7 cellular contexts compared by ENCODE assay signal in genomic region chr1:27300341-27301051, GRCh38. TPM values are rescaled to one million over a fixed set of nuclear protein-coding genes. Genes with fewer than 3 reads are reported as not detected.
A peak's percentile ranks its signal among the peaks of the same experiment; 100 is the strongest.
DNase-seq lines count a peak whose midpoint lies in the region; ATAC-seq and TF ChIP-seq lines count a peak whose summit lies in the region.

No MANE protein-coding gene starts in this region.

- peak overlapping the region; percentile 80 for H4K8ac ChIP-seq in trophoblast cell (ENCODE audit: low read depth, low read length)

- H4K91ac ChIP-seq in trophoblast cell (ENCODE audit: low read depth, low read length): peak overlapping the region; percentile 82

- no peak overlapping the region for H3K4me3 ChIP-seq in trophoblast cell (ENCODE audit: low read depth, low read length)
- H3K4me3 ChIP-seq in thyroid gland (replicated peaks in 1 of 3): no peak overlapping the region

- DNase-seq in GM13977 (ENCODE audit: low spot score) (peak; percentile 90), NCI-H1048 (lab: John Stamatoyannopoulos, UW) (peak; percentile 39), SKM-1 treated with dmso at 0.1 percent for 144 hours (lab: John Stamatoyannopoulos, UW; ENCODE audit: unreplicated experiment) (peak; percentile 80), glutamatergic neuron (peak; percentile 86), trophoblast cell (peak; percentile 76 to 86), thyroid gland (peak; percentile 77 to 80)
- DNase-seq in activated naive CD8-positive, alpha-beta T cell treated with anti-CD3 and anti-CD28 coated beads, Interleukin-2, amount 10 ng/mL, durations not matched to agents 7 days and 5 days: peak; percentile 83

- no peaks in the 10 kb centered on the region for H3K79me2 ChIP-seq in trophoblast cell (ENCODE audit: control insufficient read depth, insufficient read depth, low read length, poor library complexity)

- no peak overlapping the region for H3K18ac ChIP-seq in trophoblast cell (ENCODE audit: low read length)

- H3K27me3 Mint-ChIP-seq in activated naive CD8-positive, alpha-beta T cell treated with anti-CD3 and anti-CD28 coated beads, Interleukin-2, amount 10 ng/mL, durations not matched to agents 7 days and 5 days: no peaks in the 10 kb centered on the region
- peaks cover 7% of the 10 kb centered on the region for H3K27me3 Mint-ChIP-seq in glutamatergic neuron (ENCODE audit: unreplicated experiment)

- H3K36me3 ChIP-seq in trophoblast cell (ENCODE audit: control insufficient read depth in 1 of 2, insufficient read depth in 2 of 2, low read length in 2 of 2) (peaks cover 8 to 10% of the 10 kb centered on the region in 2 experiments), thyroid gland (peaks cover 32 to 41% of the 10 kb centered on the region in 2 donors)

- H3K4me1 ChIP-seq in trophoblast cell (ENCODE audit: control insufficient read depth in 1 of 2, insufficient read depth in 2 of 2, low read length in 2 of 2) (peaks cover 19 to 24% of the 10 kb centered on the region in 2 experiments), thyroid gland (peaks cover 0 to 22% of the 10 kb centered on the region in 2 donors)

- H3K9ac ChIP-seq in trophoblast cell (ENCODE audit: low read length): no peak overlapping the region

- WGBS in trophoblast cell (ENCODE audit: extremely low coverage, insufficient coverage, insufficient read length): no CpG with 5 or more reads among the region's 5 CpGs
- 42 to 44% methylated on average over 5 of the region's 5 CpGs for WGBS in thyroid gland, 2 donors

- H3K27me3 ChIP-seq in trophoblast cell (ENCODE audit: insufficient read depth, low read length): no peaks in the 10 kb centered on the region
- no peaks in the 10 kb centered on the region for H3K27me3 ChIP-seq in thyroid gland

- H3K4ac ChIP-seq in trophoblast cell (ENCODE audit: low read depth, low read length): no peak overlapping the region

- in situ Hi-C loops in GM13977 (cut with MboI; ENCODE audit: low pct_unique_long_range_greater_than_20kb, low sequenced_read_pairs, unreplicated experiment): loop anchor here (5.0 kb wide), 1 partner anchor 92 kb away; the partner anchor contains the start of gene GPR3

- H3K4me3 Mint-ChIP-seq in activated naive CD8-positive, alpha-beta T cell treated with anti-CD3 and anti-CD28 coated beads, Interleukin-2, amount 10 ng/mL, durations not matched to agents 7 days and 5 days: no peak overlapping the region
- H3K4me3 Mint-ChIP-seq in glutamatergic neuron (ENCODE audit: unreplicated experiment): peak overlapping the region; percentile 57

- H2BK5ac ChIP-seq in trophoblast cell (ENCODE audit: low read depth, low read length, poor library complexity): no peak overlapping the region

- H3K27ac ChIP-seq in trophoblast cell (ENCODE audit: low read depth, low read length) (peak overlapping the region; percentile 93), thyroid gland (peak overlapping the region in 1 of 3 donors; percentile 61)

- no peak overlapping the region for H3K23ac ChIP-seq in trophoblast cell (ENCODE audit: low read length)

- peak; percentile 98 for TF ChIP-seq CTCF in GM13977 (IDR thresholded peaks at IDR 0.05; ENCODE audit: extremely low read depth, insufficient read depth, missing control alignments)
- TF ChIP-seq CTCF in glutamatergic neuron (IDR thresholded peaks at IDR 0.05; ENCODE audit: partially characterized antibody, unreplicated experiment): peak; percentile 100
- TF ChIP-seq CTCF in thyroid gland (IDR thresholded peaks at IDR 0.05): peak; percentile 96 to 99 (median 97)

- POLR2A ChIA-PET in activated naive CD8-positive, alpha-beta T cell treated with anti-CD3 and anti-CD28 coated beads, Interleukin-2, amount 10 ng/mL, durations not matched to agents 7 days and 5 days (lab: Charles Lee): interaction anchor here (1.0 to 2.4 kb wide), 3 partner anchors 82 to 95 kb away, joined by 3 to 8 read pairs (median 3); partner anchors contain the start of gene CD164L2

- H3K27ac Mint-ChIP-seq in activated naive CD8-positive, alpha-beta T cell treated with anti-CD3 and anti-CD28 coated beads, Interleukin-2, amount 10 ng/mL, durations not matched to agents 7 days and 5 days: no peak overlapping the region
- peak overlapping the region; percentile 93 for H3K27ac Mint-ChIP-seq in glutamatergic neuron (ENCODE audit: unreplicated experiment)

- H2AK5ac ChIP-seq in trophoblast cell (ENCODE audit: low read length): no peak overlapping the region

- peaks cover 1% of the 10 kb centered on the region for H3K36me3 Mint-ChIP-seq in activated naive CD8-positive, alpha-beta T cell treated with anti-CD3 and anti-CD28 coated beads, Interleukin-2, amount 10 ng/mL, durations not matched to agents 7 days and 5 days
- H3K36me3 Mint-ChIP-seq in glutamatergic neuron (ENCODE audit: unreplicated experiment): no peaks in the 10 kb centered on the region

- ATAC-seq in activated naive CD8-positive, alpha-beta T cell treated with anti-CD3 and anti-CD28 coated beads, Interleukin-2, amount 10 ng/mL, durations not matched to agents 7 days and 5 days (ENCODE audit: low read depth): peak; percentile 84

- peaks cover 12% of the 10 kb centered on the region for H3K79me1 ChIP-seq in trophoblast cell (ENCODE audit: low read length)

- H4K12ac ChIP-seq in trophoblast cell (ENCODE audit: low read depth, low read length): peak overlapping the region; percentile 5

- no peak overlapping the region for H3K4me2 ChIP-seq in trophoblast cell (ENCODE audit: low read length)

- H3K9me3 Mint-ChIP-seq in activated naive CD8-positive, alpha-beta T cell treated with anti-CD3 and anti-CD28 coated beads, Interleukin-2, amount 10 ng/mL, durations not matched to agents 7 days and 5 days: no peaks in the 10 kb centered on the region
- H3K9me3 Mint-ChIP-seq in glutamatergic neuron (ENCODE audit: unreplicated experiment): peaks cover 11% of the 10 kb centered on the region

- no peak overlapping the region for H2BK12ac ChIP-seq in trophoblast cell (ENCODE audit: low read length)

- H3K9me3 ChIP-seq in trophoblast cell (ENCODE audit: insufficient read depth, low read depth, low read length) (no peaks in the 10 kb centered on the region), thyroid gland (no peaks in the 10 kb centered on the region)

- peak overlapping the region; percentile 74 for H2BK120ac ChIP-seq in trophoblast cell (ENCODE audit: insufficient read depth, low read length, poor library complexity)

- peaks cover 11% of the 10 kb centered on the region for H3K4me1 Mint-ChIP-seq in activated naive CD8-positive, alpha-beta T cell treated with anti-CD3 and anti-CD28 coated beads, Interleukin-2, amount 10 ng/mL, durations not matched to agents 7 days and 5 days
- H3K4me1 Mint-ChIP-seq in glutamatergic neuron (ENCODE audit: low read depth, unreplicated experiment): peaks cover 37% of the 10 kb centered on the region

- H3K14ac ChIP-seq in trophoblast cell (ENCODE audit: low read length): peak overlapping the region; percentile 78

- no peak overlapping the region for H2AFZ ChIP-seq in trophoblast cell (ENCODE audit: insufficient read depth, low read length, poor library complexity)

- TF ChIP-seq POLR2A in thyroid gland (IDR thresholded peaks at IDR 0.05): no peak

- intact Hi-C loops in thyroid gland (cut with DNase I): loop anchor here (2.0 kb wide), 1 partner anchor 86 kb away; no protein-coding TSS in a partner anchor

RNA-seq across cellular contexts. Expression of gene TMEM222, which starts 21.5 kb away (rescaled TPM):
- total RNA-seq in activated naive CD8-positive, alpha-beta T cell treated with anti-CD3 and anti-CD28 coated beads, Interleukin-2, amount 10 ng/mL, durations not matched to agents 7 days and 5 days: 10 to 100 TPM; 35.8 to 40.4 TPM
- total RNA-seq in glutamatergic neuron (ENCODE audit: unreplicated experiment): 50.0 TPM
- polyA plus RNA-seq in trophoblast cell (2013): 23.7 and 23.9 TPM in 2 replicates
- 10 to 100 TPM; 22.7 to 46.0 (median 30.9) TPM for total RNA-seq in thyroid gland

RNA-seq across cellular contexts. Expression of gene SYTL1, which starts 41.3 kb away (rescaled TPM):
- total RNA-seq in activated naive CD8-positive, alpha-beta T cell treated with anti-CD3 and anti-CD28 coated beads, Interleukin-2, amount 10 ng/mL, durations not matched to agents 7 days and 5 days: 100 to 1,000 TPM; 103 to 105 TPM
- total RNA-seq in glutamatergic neuron (ENCODE audit: unreplicated experiment) (3.2 TPM), thyroid gland (10 to 100 TPM; 12.4 to 23.9 (median 18.4) TPM)
- polyA plus RNA-seq in trophoblast cell (2013): 18.2 and 20.4 TPM in 2 replicates

Comparison
In these comparisons a context has a peak if more than half of its experiments do, and no peak if none do; other contexts are left out.
1. DNase-seq: peak in every context shown above with its lines; median percentile 90 in GM13977; 86 in glutamatergic neuron; 83 in activated naive CD8-positive, alpha-beta T cell treated with anti-CD3 and anti-CD28 coated beads, Interleukin-2, amount 10 ng/mL, durations not matched to agents 7 days and 5 days; 81 in trophoblast cell; 80 in SKM-1 treated with dmso at 0.1 percent for 144 hours; 78 in thyroid gland; 39 in NCI-H1048.
2. RNA of gene SYTL1, which starts 41.3 kb away (total RNA-seq): 103 to 105 TPM in activated naive CD8-positive, alpha-beta T cell treated with anti-CD3 and anti-CD28 coated beads, Interleukin-2, amount 10 ng/mL, durations not matched to agents 7 days and 5 days; 12.4 to 23.9 TPM in thyroid gland and 3.2 TPM in glutamatergic neuron (single experiment); every median in the first group is over 4 times any median in the second.
3. Peak in every context shown above with its lines, with median percentiles within 50 percentile points of each other: CTCF ChIP-seq.